ENCODE assay signal across 1 cellular context in the genomic region with DNA sequence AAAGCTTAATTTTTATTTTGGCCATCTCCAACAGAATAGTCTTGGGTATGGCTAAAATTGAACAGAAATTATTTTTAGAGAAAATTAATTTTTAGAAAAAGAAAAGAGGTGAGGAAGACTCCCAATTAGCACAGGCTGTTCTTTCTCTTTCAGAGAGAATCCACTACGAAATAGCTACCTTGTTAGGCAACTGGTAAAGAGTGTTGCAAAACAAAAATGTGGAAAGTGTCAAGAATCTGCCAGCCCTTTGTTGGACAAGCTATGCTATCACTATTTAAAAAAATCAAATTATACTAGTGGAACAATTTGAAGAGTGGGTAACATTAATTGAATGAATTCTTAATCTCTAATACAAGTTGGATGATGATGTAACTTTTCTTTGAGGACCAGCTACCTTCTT.
TF ChIP-seq lines count a peak whose summit lies in the region.

No MANE protein-coding gene starts in this region.

TF ChIP-seq in HepG2, 621 proteins besides CTCF, POLR2A, EP300 and RAD21:
- TF ChIP-seq NFE2L2 (IDR thresholded peaks at IDR 0.05; ENCODE audit: low read length) (no peak), CEBPG (CRISPR knock-in tag; IDR thresholded peaks at IDR 0.05) (peak; percentile 47; the same call in 1 of the 2 replicates), SOX5 (CRISPR knock-in tag; IDR thresholded peaks at IDR 0.05; ENCODE audit: borderline replicate concordance) (no peak), CEBPB (IDR thresholded peaks at IDR 0.05; ENCODE audit: borderline replicate concordance, low read depth, low read length) (peak; percentile 86), HCFC1 (IDR thresholded peaks at IDR 0.05; ENCODE audit: low read depth, low read length) (no peak), ZNF180 (CRISPR knock-in tag; IDR thresholded peaks at IDR 0.05; ENCODE audit: borderline replicate concordance, low read depth) (no peak), KLF16 (CRISPR knock-in tag; IDR thresholded peaks at IDR 0.05) (no peak), ZNF282 (IDR thresholded peaks at IDR 0.05; ENCODE audit: partially characterized antibody) (no peak), FIP1L1 (IDR thresholded peaks at IDR 0.05; ENCODE audit: borderline replicate concordance, insufficient read depth, low read depth, low read length) (no peak)
- TF ChIP-seq, protein P1, sequence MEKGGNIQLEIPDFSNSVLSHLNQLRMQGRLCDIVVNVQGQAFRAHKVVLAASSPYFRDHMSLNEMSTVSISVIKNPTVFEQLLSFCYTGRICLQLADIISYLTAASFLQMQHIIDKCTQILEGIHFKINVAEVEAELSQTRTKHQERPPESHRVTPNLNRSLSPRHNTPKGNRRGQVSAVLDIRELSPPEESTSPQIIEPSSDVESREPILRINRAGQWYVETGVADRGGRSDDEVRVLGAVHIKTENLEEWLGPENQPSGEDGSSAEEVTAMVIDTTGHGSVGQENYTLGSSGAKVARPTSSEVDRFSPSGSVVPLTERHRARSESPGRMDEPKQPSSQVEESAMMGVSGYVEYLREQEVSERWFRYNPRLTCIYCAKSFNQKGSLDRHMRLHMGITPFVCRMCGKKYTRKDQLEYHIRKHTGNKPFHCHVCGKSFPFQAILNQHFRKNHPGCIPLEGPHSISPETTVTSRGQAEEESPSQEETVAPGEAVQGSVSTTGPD (CRISPR knock-in tag; IDR thresholded peaks at IDR 0.05), result no peak
- TF ChIP-seq, protein P2, sequence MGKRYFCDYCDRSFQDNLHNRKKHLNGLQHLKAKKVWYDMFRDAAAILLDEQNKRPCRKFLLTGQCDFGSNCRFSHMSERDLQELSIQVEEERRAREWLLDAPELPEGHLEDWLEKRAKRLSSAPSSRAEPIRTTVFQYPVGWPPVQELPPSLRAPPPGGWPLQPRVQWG (CRISPR knock-in tag; IDR thresholded peaks at IDR 0.05; ENCODE audit: borderline replicate concordance, low read depth), result no peak
